In genomic region chr22:43188829-43189545, GRCh38 we compare ENCODE assay signal across 1 cellular context.
TF ChIP-seq lines count a peak whose summit lies in the region.

No MANE protein-coding gene starts in this region.

TF ChIP-seq in GM23338, 12 proteins besides CTCF, POLR2A, EP300 and RAD21:
- no peak for TF ChIP-seq POLR2AphosphoS5 (IDR thresholded peaks at IDR 0.05; ENCODE audit: low read depth)
- no peak for TF ChIP-seq EZH2 (IDR thresholded peaks at IDR 0.05; ENCODE audit: low read depth, unreplicated experiment)
- TF ChIP-seq JUNB (IDR thresholded peaks at IDR 0.05; ENCODE audit: unreplicated experiment): no peak
- TF ChIP-seq ETS1 (IDR thresholded peaks at IDR 0.05): no peak
- no peak for TF ChIP-seq EZH2phosphoT487 (IDR thresholded peaks at IDR 0.05; ENCODE audit: unreplicated experiment)
- no peak for TF ChIP-seq NANOG (IDR thresholded peaks at IDR 0.05; ENCODE audit: borderline replicate concordance)
- no peak for TF ChIP-seq ZNF331 (CRISPR knock-in tag; IDR thresholded peaks at IDR 0.05; ENCODE audit: low read depth)
- TF ChIP-seq CREB1 (CRISPR knock-in tag; IDR thresholded peaks at IDR 0.05; ENCODE audit: low read depth): no peak
